8 cellular contexts compared by ENCODE assay signal in genomic region chr3:100708989-100709839, GRCh38.
DNase-seq lines count a peak whose midpoint lies in the region; ATAC-seq and TF ChIP-seq lines count a peak whose summit lies in the region.

Gene TFG (plus strand): TSS chr3:100709494. CDS start chr3:100713686, 4,192 bp downstream.

- peak; percentile 99 for DNase-seq in AG09319 (ENCODE audit: extremely low read depth, low read depth)
- DNase-seq in NCI-H446 treated with DMSO at 0.1 percent for 48 hours (lab: John Stamatoyannopoulos, UW): peak; percentile 96
- peak; percentile 98 for DNase-seq in cerebellar cortex (ENCODE audit: low spot score)
- peak; percentile 99 for DNase-seq in iris pigment epithelial cell (ENCODE audit: low read depth)
- peak; percentile 95 to 96 for DNase-seq in stimulated activated CD4-positive, alpha-beta T cell treated with anti-CD3 and anti-CD28 coated beads, Interleukin-12 subunit alpha, Interleukin-12 subunit beta, amount 100 ng/mL, for 24 hours (ENCODE audit: low read depth in 2 of 2)

- ATAC-seq in GM19035 (IDR thresholded peaks at IDR 0.05; ENCODE audit: unreplicated experiment): peak; percentile 95
- peak; percentile 92 for ATAC-seq in HG03354 (IDR thresholded peaks at IDR 0.05; ENCODE audit: poor library complexity, severe bottlenecking, unreplicated experiment)
- peak; percentile 93 to 94 for ATAC-seq in activated CD4-positive, CD25-positive, alpha-beta regulatory T cell treated with anti-CD3 and anti-CD28 coated beads, Interleukin-2, amount 50 U/mL, for 24 hours

- no peak for TF ChIP-seq CTCF in AG09319 (IDR thresholded peaks at IDR 0.05; ENCODE audit: low read depth, low read length)

Comparison
In these comparisons a context has a peak if more than half of its experiments do, and no peak if none do; other contexts are left out.
1. Peak in every context shown above with its lines: DNase-seq and ATAC-seq.